In genomic region chr2:207045531-207045930, GRCh38 we compare ENCODE assay signal across 22 cellular contexts.
"Had no signal": no experiment of that assay in that cellular context is flagged by ENCODE, and none has a peak within 500 bp of the region (broad histone marks: within the 10 kb centered on the region; RNA-seq: fewer than 3 reads in every experiment).

No MANE protein-coding gene starts in this region.

- H3K27ac Mint-ChIP-seq: activated CD8-positive, alpha-beta T cell treated with anti-CD3 and anti-CD28 coated beads, Interleukin-2, amount 10 ng/mL, durations not matched to agents 7 days and 5 days; activated naive CD4-positive, alpha-beta T cell treated with anti-CD3 and anti-CD28 coated beads, Interleukin-2, amount 50 U/mL, for 72 hours; neural progenitor cell; type B pancreatic cell had no signal

- DNase-seq: activated CD4-positive, alpha-beta T cell treated with anti-CD3 and anti-CD28 coated beads for 1 hour; activated CD4-positive, alpha-beta T cell treated with anti-CD3 and anti-CD28 coated beads, Interleukin-2, amount 50 U/mL, for 1 hour; activated CD8-positive, alpha-beta T cell treated with anti-CD3 and anti-CD28 coated beads, Interleukin-2, amount 10 ng/mL, durations not matched to agents 7 days and 5 days; activated T-cell treated with anti-CD3 and anti-CD28 coated beads, Interleukin-2, amount 50 U/mL, for 1 hour; esophagus squamous epithelium; lower lobe of right lung; mesendoderm; naive B cell; posterior cingulate gyrus; sigmoid colon; stimulated activated CD4-positive, alpha-beta T cell treated with anti-CD3 and anti-CD28 coated beads, Interleukin-2, amount 100 ng/mL, for 48 hours; stimulated activated CD8-positive, alpha-beta memory T cell treated with anti-CD3 and anti-CD28 coated beads, Interleukin-4, amount 100 ng/mL, for 48 hours; stimulated activated naive CD4-positive, alpha-beta T cell; T-helper 9 cell had no signal

- H3K4me3 Mint-ChIP-seq: activated CD8-positive, alpha-beta T cell treated with anti-CD3 and anti-CD28 coated beads, Interleukin-2, amount 10 ng/mL, durations not matched to agents 7 days and 5 days; neural progenitor cell; type B pancreatic cell had no signal

- ATAC-seq: activated CD8-positive, alpha-beta T cell treated with anti-CD3 and anti-CD28 coated beads, Interleukin-2, amount 10 ng/mL, durations not matched to agents 7 days and 5 days; activated naive CD4-positive, alpha-beta T cell treated with anti-CD3 and anti-CD28 coated beads, Interleukin-2, amount 50 U/mL, for 72 hours; lower lobe of right lung had no signal

- H3K4me3 ChIP-seq: ascending aorta, breast epithelium, coronary artery, esophagus squamous epithelium, lower lobe of right lung, neural progenitor cell, sigmoid colon, thoracic aorta, vagina had no signal

- H3K36me3 Mint-ChIP-seq: activated naive CD4-positive, alpha-beta T cell treated with anti-CD3 and anti-CD28 coated beads, Interleukin-2, amount 50 U/mL, for 72 hours; naive B cell; neural progenitor cell; type B pancreatic cell had no signal

- H3K9me3 Mint-ChIP-seq: activated naive CD4-positive, alpha-beta T cell treated with anti-CD3 and anti-CD28 coated beads, Interleukin-2, amount 50 U/mL, for 72 hours; naive B cell; neural progenitor cell; type B pancreatic cell had no signal
